Comparison of ENCODE assay signal across 21 cellular contexts in genomic region chr16:52570495-52571091, GRCh38. TPM values are rescaled to one million over a fixed set of nuclear protein-coding genes. Genes with fewer than 3 reads are reported as not detected.
DNase-seq lines count a peak whose midpoint lies in the region; ATAC-seq and TF ChIP-seq lines count a peak whose summit lies in the region.
"Had no signal": no experiment of that assay in that cellular context is flagged by ENCODE, and none has a peak within 500 bp of the region (broad histone marks: within the 10 kb centered on the region; RNA-seq: fewer than 3 reads in every experiment).

No MANE protein-coding gene starts in this region.

- peaks cover 6% of the 10 kb centered on the region; the same call in 1 of the 2 replicates for H3K4me1 ChIP-seq in BLaER1

- ATAC-seq in GM19324 (IDR thresholded peaks at IDR 0.05; ENCODE audit: low FRiP score, unreplicated experiment) = no peak
- ATAC-seq: GM12878 had no signal

- no peak overlapping the region for H3K9ac ChIP-seq in BLaER1
- H3K9ac ChIP-seq: BLaER1 treated with 17β-estradiol and CSF1 and Interleukin-3, amounts not matched to agents 10 nM and 100 nM; GM23248 had no signal

- no peaks in the 10 kb centered on the region for H3K27me3 ChIP-seq in BLaER1
- H3K27me3 ChIP-seq: BLaER1 treated with 17β-estradiol and CSF1 and Interleukin-3, amounts not matched to agents 10 nM and 100 nM had no signal

- 0 out of 2 replicates have a peak overlapping the region, but pooled peaks have one; percentile 16 for H3K4me2 ChIP-seq in BLaER1

- H3K27ac Mint-ChIP-seq in neural crest cell (ENCODE audit: unreplicated experiment) = peak overlapping the region; percentile 46
- H3K27ac Mint-ChIP-seq: B cell; CD14-positive monocyte; CD4-positive, alpha-beta T cell; CD8-positive, alpha-beta memory T cell had no signal

- no peak overlapping the region for H3K4me3 Mint-ChIP-seq in neural crest cell
- H3K4me3 Mint-ChIP-seq: B cell; CD14-positive monocyte; CD4-positive, alpha-beta T cell; CD8-positive, alpha-beta memory T cell had no signal

- no peaks in the 10 kb centered on the region for H4K20me1 ChIP-seq in BLaER1
- H4K20me1 ChIP-seq: BLaER1 treated with 17β-estradiol and CSF1 and Interleukin-3, amounts not matched to agents 10 nM and 100 nM had no signal

- no peaks in the 10 kb centered on the region for H3K36me3 ChIP-seq in BLaER1
- H3K36me3 ChIP-seq: BLaER1 treated with 17β-estradiol and CSF1 and Interleukin-3, amounts not matched to agents 10 nM and 100 nM had no signal

- DNase-seq in NAMALWA (ENCODE audit: low spot score) (peak; percentile 34), neural crest cell (ENCODE audit: low read depth, low spot score) (no peak), NCI-H1048 (lab: John Stamatoyannopoulos, UW) (no peak)
- no peak for DNase-seq in stimulated activated CD4-positive, alpha-beta T cell treated with anti-CD3 and anti-CD28 coated beads, Interleukin-4, amount 100 ng/mL, for 1 hour
- DNase-seq: CD4-positive, alpha-beta T cell; CD8-positive, alpha-beta memory T cell; DMS 273 treated with DMSO at 0.1 percent for 48 hours; DMS79; EL; GDM1; GM23248; H7; HCEC 1CT had no signal

- no peaks in the 10 kb centered on the region for H3K4me1 Mint-ChIP-seq in neural crest cell
- H3K4me1 Mint-ChIP-seq: B cell; CD8-positive, alpha-beta memory T cell had no signal

- H3K9me3 ChIP-seq in BLaER1 = peaks cover 6% of the 10 kb centered on the region

- TF ChIP-seq CTCF in 22Rv1 (IDR thresholded peaks at IDR 0.05) (no peak), neural crest cell (conservative IDR thresholded peaks at IDR 0.05) (no peak)

- H3K4me3 ChIP-seq in BLaER1 = no peak overlapping the region
- H3K4me3 ChIP-seq: BLaER1 treated with 17β-estradiol and CSF1 and Interleukin-3, amounts not matched to agents 10 nM and 100 nM; GM12878; GM23248 had no signal

- H3K36me3 Mint-ChIP-seq in neural crest cell (ENCODE audit: low read depth) = no peaks in the 10 kb centered on the region
- H3K36me3 Mint-ChIP-seq: CD14-positive monocyte had no signal

- H3K27me3 Mint-ChIP-seq in neural crest cell (ENCODE audit: low read depth) = no peaks in the 10 kb centered on the region
- H3K27me3 Mint-ChIP-seq: B cell; CD4-positive, alpha-beta T cell had no signal

- peaks cover 2% of the 10 kb centered on the region for H3K9me3 Mint-ChIP-seq in neural crest cell
- H3K9me3 Mint-ChIP-seq: CD4-positive, alpha-beta T cell had no signal

- H3K27ac ChIP-seq in 22Rv1 (peak overlapping the region; percentile 95), BLaER1 (no peak overlapping the region)
- H3K27ac ChIP-seq: BLaER1 treated with 17β-estradiol and CSF1 and Interleukin-3, amounts not matched to agents 10 nM and 100 nM; GM23248 had no signal

RNA-seq across cellular contexts. Expression of gene TOX3, which starts 23.6 kb away (rescaled TPM):
- 37.5 and 39.2 TPM in 2 replicates for total RNA-seq in neural crest cell
- total RNA-seq: A172; B cell; CD4-positive, alpha-beta T cell; CD8-positive, alpha-beta memory T cell; GM12878; GM23248 had no signal
